In the genomic region with DNA sequence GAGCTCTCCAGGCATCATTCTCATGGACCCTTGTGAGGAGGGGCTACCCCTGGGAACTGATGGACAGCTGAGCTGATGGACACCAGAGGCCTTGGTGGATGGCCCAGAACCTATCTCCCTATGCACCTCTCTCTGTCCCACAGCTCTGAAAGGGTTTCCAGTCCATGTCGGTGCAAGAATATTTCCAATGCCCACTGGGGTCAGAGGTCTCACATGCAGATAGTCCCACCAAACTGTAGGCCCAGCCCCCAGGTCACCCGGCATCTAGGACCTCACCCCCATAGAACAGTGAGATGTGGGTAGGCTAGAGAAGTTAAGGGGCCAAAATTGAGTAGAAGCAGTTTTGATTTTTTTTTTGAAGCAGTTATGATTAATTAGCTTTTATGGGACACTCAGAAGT, we compare ENCODE assay signal across 2 cellular contexts.
TF ChIP-seq lines count a peak whose summit lies in the region.

No MANE protein-coding gene starts in this region.

TF ChIP-seq in H1, 55 proteins besides CTCF, POLR2A, EP300 and RAD21:
- no peak for TF ChIP-seq SP1 (IDR thresholded peaks at IDR 0.05; ENCODE audit: low read depth, low read length)
- no peak for TF ChIP-seq EGR1 (IDR thresholded peaks at IDR 0.05; ENCODE audit: borderline replicate concordance, low read depth, low read length)
- TF ChIP-seq SIN3A (conservative IDR thresholded peaks at IDR 0.05 in 1 of 2, IDR thresholded peaks at IDR 0.05 in 1 of 2; ENCODE audit: low read depth in 1 of 2, low read length in 2 of 2): no peak
- no peak for TF ChIP-seq EZH2 (IDR thresholded peaks at IDR 0.05; ENCODE audit: low read depth, low read length, severe bottlenecking)
- TF ChIP-seq SUZ12 (IDR thresholded peaks at IDR 0.05; ENCODE audit: low read length): no peak
- TF ChIP-seq, protein P1, sequence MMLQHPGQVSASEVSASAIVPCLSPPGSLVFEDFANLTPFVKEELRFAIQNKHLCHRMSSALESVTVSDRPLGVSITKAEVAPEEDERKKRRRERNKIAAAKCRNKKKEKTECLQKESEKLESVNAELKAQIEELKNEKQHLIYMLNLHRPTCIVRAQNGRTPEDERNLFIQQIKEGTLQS (IDR thresholded peaks at IDR 0.05; ENCODE audit: insufficient read depth, low read depth, low read length): no peak
- no peak for TF ChIP-seq JUND (IDR thresholded peaks at IDR 0.05; ENCODE audit: low read length)
- no peak for TF ChIP-seq BACH1 (IDR thresholded peaks at IDR 0.05; ENCODE audit: low read length)
- no peak for TF ChIP-seq SP4 (IDR thresholded peaks at IDR 0.05; ENCODE audit: low read length)
- TF ChIP-seq CEBPB (IDR thresholded peaks at IDR 0.05; ENCODE audit: low read depth, low read length): no peak
- TF ChIP-seq, protein P2, sequence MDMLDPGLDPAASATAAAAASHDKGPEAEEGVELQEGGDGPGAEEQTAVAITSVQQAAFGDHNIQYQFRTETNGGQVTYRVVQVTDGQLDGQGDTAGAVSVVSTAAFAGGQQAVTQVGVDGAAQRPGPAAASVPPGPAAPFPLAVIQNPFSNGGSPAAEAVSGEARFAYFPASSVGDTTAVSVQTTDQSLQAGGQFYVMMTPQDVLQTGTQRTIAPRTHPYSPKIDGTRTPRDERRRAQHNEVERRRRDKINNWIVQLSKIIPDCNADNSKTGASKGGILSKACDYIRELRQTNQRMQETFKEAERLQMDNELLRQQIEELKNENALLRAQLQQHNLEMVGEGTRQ (IDR thresholded peaks at IDR 0.05; ENCODE audit: low read length): no peak
- TF ChIP-seq GTF2F1 (IDR thresholded peaks at IDR 0.05; ENCODE audit: borderline replicate concordance, low read depth, low read length): no peak
- no peak for TF ChIP-seq SIRT6 (IDR thresholded peaks at IDR 0.05; ENCODE audit: low read length)
- TF ChIP-seq FOSL1 (IDR thresholded peaks at IDR 0.05; ENCODE audit: insufficient read depth, low read depth, low read length): no peak
- TF ChIP-seq KDM1A (IDR thresholded peaks at IDR 0.05; ENCODE audit: borderline replicate concordance, low read length): no peak
- TF ChIP-seq TBP (IDR thresholded peaks at IDR 0.05; ENCODE audit: low read depth, low read length): no peak
- TF ChIP-seq RNF2 (IDR thresholded peaks at IDR 0.05; ENCODE audit: borderline replicate concordance, low read depth, low read length, missing control alignments, poor library complexity, severe bottlenecking): no peak
- no peak for TF ChIP-seq TAF1 (IDR thresholded peaks at IDR 0.05; ENCODE audit: low read depth, low read length)
- no peak for TF ChIP-seq HDAC6 (IDR thresholded peaks at IDR 0.05; ENCODE audit: low read depth, low read length)
- no peak for TF ChIP-seq SP2 (IDR thresholded peaks at IDR 0.05; ENCODE audit: low read length)

TF ChIP-seq in GM12891, 5 proteins besides CTCF, POLR2A, EP300 and RAD21:
- TF ChIP-seq PAX5 (IDR thresholded peaks at IDR 0.05; ENCODE audit: insufficient read depth, low read length, severe bottlenecking): no peak
- no peak for TF ChIP-seq SPI1 (IDR thresholded peaks at IDR 0.05; ENCODE audit: low read depth, low read length)
- TF ChIP-seq TAF1 (IDR thresholded peaks at IDR 0.05; ENCODE audit: low read depth, low read length): no peak
- TF ChIP-seq POLR2AphosphoS5 (IDR thresholded peaks at IDR 0.05; ENCODE audit: low read depth, low read length): no peak
- TF ChIP-seq POU2F2 (IDR thresholded peaks at IDR 0.05; ENCODE audit: low read depth, low read length): no peak
